In genomic region chr10:43315096-43315495, GRCh38 we compare ENCODE assay signal across 20 cellular contexts. TPM values are rescaled to one million over a fixed set of nuclear protein-coding genes. Genes with fewer than 3 reads are reported as not detected.
A peak's percentile ranks its signal among the peaks of the same experiment; 100 is the strongest.
DNase-seq lines count a peak whose midpoint lies in the region; ATAC-seq, FAIRE-seq and TF ChIP-seq lines count a peak whose summit lies in the region.
"Had no signal": no experiment of that assay in that cellular context is flagged by ENCODE, and none has a peak within 500 bp of the region (broad histone marks: within the 10 kb centered on the region; RNA-seq: fewer than 3 reads in every experiment).

No MANE protein-coding gene starts in this region.

- 96% methylated on average over 12 of the region's 12 CpGs; no CpG with 5 or more reads in 1 of the 2 experiments for WGBS in H1 (ENCODE audit: extremely low coverage in 1 of 2, insufficient coverage in 1 of 2, insufficient read length in 1 of 2, insufficient replicate concordance in 2 of 2, low coverage in 1 of 2, low lambda C conversion rate in 2 of 2, missing lambda C conversion rate in 1 of 2), 2 experiments

- no peak overlapping the region for H3K4me3 ChIP-seq in H1 (ENCODE audit: extremely low read depth in 1 of 4, insufficient read depth in 2 of 4, low read depth in 3 of 4, low read length in 4 of 4)
- no peak overlapping the region for H3K4me3 ChIP-seq in osteoblast (ENCODE audit: insufficient read depth, low read length)
- H3K4me3 ChIP-seq: PC-9 had no signal

- H2BK15ac ChIP-seq in H1 (ENCODE audit: low read length): 0 out of 2 replicates have a peak overlapping the region, but pooled peaks have one; percentile 29

- H3K4me2 ChIP-seq in H1 (ENCODE audit: insufficient read depth in 1 of 2, low read depth in 2 of 2, low read length in 2 of 2) (no peak overlapping the region), osteoblast (ENCODE audit: insufficient read depth, low read length) (no peak overlapping the region)
- H3K4me2 ChIP-seq: KMS-11, PC-9 had no signal

- TF ChIP-seq EP300 in H1 (IDR thresholded peaks at IDR 0.05; ENCODE audit: borderline replicate concordance in 1 of 2, low read depth in 2 of 2, low read length in 2 of 2): no peak

- H3K79me1 ChIP-seq in H1 (ENCODE audit: low read depth, low read length): no peaks in the 10 kb centered on the region

- no peak overlapping the region for H3K4ac ChIP-seq in H1 (replicated peaks; ENCODE audit: insufficient read length, low read depth, low read length)

- no peak overlapping the region for H2BK120ac ChIP-seq in H1 (replicated peaks; ENCODE audit: low read depth, low read length)

- H3K23ac ChIP-seq in H1 (ENCODE audit: insufficient read length): no peak overlapping the region

- H2AK5ac ChIP-seq in H1 (ENCODE audit: low read depth, low read length): no peak overlapping the region

- H3K79me2 ChIP-seq in H1 (ENCODE audit: control insufficient read depth in 1 of 2, insufficient read depth in 2 of 2, low read length in 2 of 2) (no peaks in the 10 kb centered on the region), osteoblast (ENCODE audit: insufficient read depth, low read length) (no peaks in the 10 kb centered on the region)

- ATAC-seq in left lobe of liver (peak; percentile 44), HG02885 (IDR thresholded peaks at IDR 0.05; ENCODE audit: poor library complexity, unreplicated experiment) (no peak), HG02840 (IDR thresholded peaks at IDR 0.05; ENCODE audit: low FRiP score, unreplicated experiment) (no peak)

- H2BK12ac ChIP-seq in H1 (ENCODE audit: low read depth, low read length): no peak overlapping the region

- H3K18ac ChIP-seq in H1 (ENCODE audit: extremely low read depth, low read length): no peak overlapping the region

- no peak for TF ChIP-seq POLR2A in H1 (IDR thresholded peaks at IDR 0.05; ENCODE audit: control extremely low read depth in 1 of 2, low read depth in 2 of 2, low read length in 2 of 2)

- H3K9me3 ChIP-seq in H1 (ENCODE audit: insufficient read depth in 2 of 2, low read depth in 1 of 2, low read length in 1 of 2) (no peaks in the 10 kb centered on the region), osteoblast (ENCODE audit: low read depth, low read length) (no peaks in the 10 kb centered on the region)

- H2BK5ac ChIP-seq in H1 (ENCODE audit: low read depth, low read length): no peak overlapping the region

- FAIRE-seq in H1 (lab: Jason Lieb, UNC): no peak
- FAIRE-seq: H54 had no signal

- peaks cover 0 to 3% (median 1%) of the 10 kb centered on the region in 4 experiments; a peak in 2 of 7 replicates for H3K4me1 ChIP-seq in H1 (replicated peaks in 1 of 4; ENCODE audit: control insufficient read depth in 3 of 4, insufficient read depth in 4 of 4, low read length in 3 of 4)
- H3K4me1 ChIP-seq in osteoblast (ENCODE audit: insufficient read depth, low read length): no peaks in the 10 kb centered on the region

- H4K91ac ChIP-seq in H1 (replicated peaks; ENCODE audit: insufficient read length, low read length): no peak overlapping the region

- no peaks in the 10 kb centered on the region for H3K23me2 ChIP-seq in H1 (ENCODE audit: low read depth, low read length)

- no peaks in the 10 kb centered on the region for H4K20me1 ChIP-seq in H1 (replicated peaks in 1 of 2; ENCODE audit: control insufficient read depth in 1 of 2, insufficient read depth in 2 of 2, low read length in 2 of 2)
- no peaks in the 10 kb centered on the region for H4K20me1 ChIP-seq in osteoblast (ENCODE audit: insufficient read depth, low read length)

- CTCF ChIA-PET in H1 (lab: Charles Lee; ENCODE audit: partially characterized antibody): interaction anchor here (0.6 to 3.6 kb wide), 7 partner anchors 10 to 297 kb away, joined by 3 to 23 read pairs (median 4); no protein-coding TSS in a partner anchor

- H3K36me3 ChIP-seq in H1 (ENCODE audit: control insufficient read depth in 2 of 4, insufficient read depth in 4 of 4, low read length in 3 of 4) (no peaks in the 10 kb centered on the region), osteoblast (ENCODE audit: insufficient read depth, low read length) (no peaks in the 10 kb centered on the region)

- TF ChIP-seq CTCF in H1 (IDR thresholded peaks at IDR 0.05; ENCODE audit: control extremely low read depth in 1 of 3, insufficient read depth in 1 of 3, low read depth in 1 of 3, low read length in 3 of 3) (no peak), osteoblast (IDR thresholded peaks at IDR 0.05; ENCODE audit: extremely low read depth, low read depth, low read length) (no peak)

- no peak overlapping the region for H4K5ac ChIP-seq in H1 (ENCODE audit: insufficient read length, low read depth, low read length)

- no peak overlapping the region for H3K27ac ChIP-seq in H1 (ENCODE audit: low read depth, low read length)
- H3K27ac ChIP-seq in osteoblast (ENCODE audit: low read depth, low read length): no peak overlapping the region
- H3K27ac ChIP-seq: C4-2B, HL-60, KMS-11, PC-9 had no signal

- H3K14ac ChIP-seq in H1 (ENCODE audit: insufficient read length): no peak overlapping the region

- POLR2A ChIA-PET in H1 (lab: Charles Lee; ENCODE audit: partially characterized antibody): no interaction called here

- H4K8ac ChIP-seq in H1 (ENCODE audit: extremely low read depth, insufficient read depth, low read length): no peak overlapping the region

- H2BK20ac ChIP-seq in H1 (ENCODE audit: low read length): 0 out of 2 replicates have a peak overlapping the region, but pooled peaks have one; percentile 72

- no peak for TF ChIP-seq RAD21 in H1 (IDR thresholded peaks at IDR 0.05 in 1 of 2, conservative IDR thresholded peaks at IDR 0.05 in 1 of 2; ENCODE audit: low read depth in 2 of 2, low read length in 2 of 2)

- no peaks in the 10 kb centered on the region for H3K27me3 ChIP-seq in H1 (replicated peaks in 1 of 4; ENCODE audit: control insufficient read depth in 3 of 4, extremely low read depth in 1 of 4, insufficient read depth in 3 of 4, low read length in 3 of 4)
- H3K27me3 ChIP-seq in osteoblast (ENCODE audit: insufficient read depth, low read length): no peaks in the 10 kb centered on the region

- H3K56ac ChIP-seq in H1 (replicated peaks; ENCODE audit: insufficient read length, low read depth, low read length): no peak overlapping the region

- H2AFZ ChIP-seq in H1 (ENCODE audit: low read length) (no peak overlapping the region), osteoblast (ENCODE audit: low read length) (no peak overlapping the region)
- H2AFZ ChIP-seq: PC-9 had no signal

- no peak overlapping the region for H3K9ac ChIP-seq in H1 (replicated peaks in 1 of 4; ENCODE audit: extremely low read depth in 1 of 4, low read depth in 3 of 4, low read length in 3 of 4)
- H3K9ac ChIP-seq: KMS-11 had no signal

- DNase-seq in H1 (ENCODE audit: low read depth in 1 of 2, low spot score in 2 of 2) (no peak), left lobe of liver (ENCODE audit: low spot score) (no peak), osteoblast (ENCODE audit: insufficient read length, low spot score, missing footprints) (peak; percentile 50), NCI-H446 treated with DMSO at 0.1 percent for 48 hours (lab: John Stamatoyannopoulos, UW) (no peak), NCI-H187 (lab: John Stamatoyannopoulos, UW) (no peak)
- DNase-seq: ACHN, DMS79 treated with DMSO at 0.1 percent for 48 hours, HFFc6, MV-4-11, NCI-H1930, NCI-H226, NCI-H524 treated with DMSO at 0.1 percent for 48 hours, PC-9 had no signal

TF ChIP-seq in H1, 55 proteins besides CTCF, POLR2A, EP300 and RAD21:
- TF ChIP-seq CEBPB (IDR thresholded peaks at IDR 0.05; ENCODE audit: low read depth, low read length) (no peak), PHF8 (conservative IDR thresholded peaks at IDR 0.05; ENCODE audit: low read depth, low read length) (no peak), TAF7 (optimal IDR thresholded peaks at IDR 0.05; ENCODE audit: borderline replicate concordance, low read depth, low read length) (no peak), SIN3A (conservative IDR thresholded peaks at IDR 0.05 in 1 of 2, IDR thresholded peaks at IDR 0.05 in 1 of 2; ENCODE audit: low read depth in 1 of 2, low read length in 2 of 2) (no peak), GTF2F1 (IDR thresholded peaks at IDR 0.05; ENCODE audit: borderline replicate concordance, low read depth, low read length) (no peak), CHD2 (IDR thresholded peaks at IDR 0.05; ENCODE audit: low read length) (no peak), ATF3 (IDR thresholded peaks at IDR 0.05; ENCODE audit: insufficient read depth, low read depth, low read length) (no peak), FOSL1 (IDR thresholded peaks at IDR 0.05; ENCODE audit: insufficient read depth, low read depth, low read length) (no peak), SP4 (IDR thresholded peaks at IDR 0.05; ENCODE audit: low read length) (no peak), ZNF274 (IDR thresholded peaks at IDR 0.05; ENCODE audit: borderline replicate concordance, extremely low read depth, low read length) (no peak)

RNA-seq across cellular contexts. Expression of gene RASGEF1A, which starts 48.2 kb away (rescaled TPM):
- total RNA-seq in H1 (2021; fragmentation: NEBNext Ultra II Directional; extraction: Animal tissue kit (Norgen Biotek cat#: 25700)): 13.3 and 13.4 TPM in 2 replicates
- polyA plus RNA-seq in H1 (2011; rRNA removed): 25.6 and 30.7 TPM in 2 replicates
- 32.7 TPM for polyA plus RNA-seq in H1 (2011; cell fraction: cytosol; rRNA removed)
- 53.0 TPM for polyA plus RNA-seq in H1 (2011; cell fraction: nucleus; rRNA removed)
- 9.2 to 19.0 TPM (median 16.3 TPM) in 4 replicates for polyA plus RNA-seq in H1 (2012, experiment 1 of 2)
- 12.0 TPM for polyA plus RNA-seq in H1 (2012, experiment 2 of 2)
- polyA plus RNA-seq in H1 (2013, experiment 1 of 2): 8.6 TPM
- 7.8 TPM for polyA plus RNA-seq in H1 (2013, experiment 2 of 2)
- polyA minus RNA-seq in H1 (2011; rRNA and poly(A)+ RNA removed): 27.7 and 30.0 TPM in 2 replicates
- 26.3 TPM for polyA minus RNA-seq in H1 (2011; cell fraction: cytosol; rRNA and poly(A)+ RNA removed)
- polyA minus RNA-seq in H1 (2011; cell fraction: nucleus; rRNA and poly(A)+ RNA removed): 26.0 TPM
- total RNA-seq in left lobe of liver: 0.13 TPM
- total RNA-seq in osteoblast: 1.1 TPM in 1 of 2 replicates, not detected in the other
- total RNA-seq: HFFc6, HT1080 had no signal

RNA-seq across cellular contexts. Expression of gene FXYD4, which starts 56.3 kb away (rescaled TPM):
- total RNA-seq in H1 (2021; fragmentation: NEBNext Ultra II Directional; extraction: Animal tissue kit (Norgen Biotek cat#: 25700)): not detected in 2 replicates
- polyA plus RNA-seq in H1 (2011; rRNA removed): not detected in 2 replicates
- not detected for polyA plus RNA-seq in H1 (2011; cell fraction: cytosol; rRNA removed)
- polyA plus RNA-seq in H1 (2011; cell fraction: nucleus; rRNA removed): not detected
- polyA plus RNA-seq in H1 (2012, experiment 1 of 2): not detected in 4 replicates
- polyA plus RNA-seq in H1 (2012, experiment 2 of 2): not detected
- not detected for polyA plus RNA-seq in H1 (2013, experiment 1 of 2)
- not detected for polyA plus RNA-seq in H1 (2013, experiment 2 of 2)
- not detected in 2 replicates for polyA minus RNA-seq in H1 (2011; rRNA and poly(A)+ RNA removed)
- polyA minus RNA-seq in H1 (2011; cell fraction: cytosol; rRNA and poly(A)+ RNA removed): not detected
- not detected for polyA minus RNA-seq in H1 (2011; cell fraction: nucleus; rRNA and poly(A)+ RNA removed)
- total RNA-seq in left lobe of liver (not detected), osteoblast (not detected in 2 replicates)
- total RNA-seq: HFFc6, HT1080, PC-9 had no signal
